Comparison of ENCODE assay signal across 16 cellular contexts in the genomic region with DNA sequence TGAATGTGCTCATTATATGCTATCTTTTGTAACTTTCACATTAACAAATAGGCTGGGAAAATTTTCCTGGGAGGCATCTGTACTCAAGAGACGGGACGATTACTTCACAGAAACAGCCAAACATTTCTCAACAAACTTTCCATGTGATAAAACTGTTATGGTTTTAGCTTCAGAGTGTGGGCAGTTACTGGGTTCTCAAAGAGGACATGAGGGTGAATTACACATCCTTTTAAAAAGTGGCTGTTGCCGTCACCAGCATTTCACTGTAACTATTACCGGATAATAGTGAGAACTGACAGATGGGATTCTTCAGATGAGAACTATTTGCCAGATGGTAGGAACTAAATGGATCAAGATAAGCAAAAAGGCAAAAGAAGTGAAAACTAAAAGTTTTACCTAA.
DNase-seq lines count a peak whose midpoint lies in the region; ATAC-seq and TF ChIP-seq lines count a peak whose summit lies in the region.
"Had no signal": no experiment of that assay in that cellular context is flagged by ENCODE, and none has a peak within 500 bp of the region (broad histone marks: within the 10 kb centered on the region; RNA-seq: fewer than 3 reads in every experiment).

No MANE protein-coding gene starts in this region.

- TF ChIP-seq POLR2A in spleen (IDR thresholded peaks at IDR 0.05) = no peak

- no peak for ATAC-seq in GM21390 (IDR thresholded peaks at IDR 0.05; ENCODE audit: unreplicated experiment)
- ATAC-seq: activated CD8-positive, alpha-beta memory T cell treated with anti-CD3 and anti-CD28 coated beads, Interleukin-2, amount 10 ng/mL, durations not matched to agents 7 days and 5 days had no signal

- no peak overlapping the region for H3K27ac ChIP-seq in GM23248
- peak overlapping the region; percentile 63 for H3K27ac ChIP-seq in left ventricle myocardium inferior (replicated peaks)
- H3K27ac ChIP-seq in spleen = peak overlapping the region in 7 of 8 donors; percentile 13 to 64 (median 62)

- no peaks in the 10 kb centered on the region for H3F3A ChIP-seq in GM23248 (ENCODE audit: insufficient read depth)

- no peak for TF ChIP-seq CTCF in cardiac fibroblast (IDR thresholded peaks at IDR 0.05; ENCODE audit: low read depth, low read length)
- TF ChIP-seq CTCF in left ventricle myocardium inferior (IDR thresholded peaks at IDR 0.05; ENCODE audit: borderline replicate concordance) = no peak
- TF ChIP-seq CTCF in spleen (IDR thresholded peaks at IDR 0.05 in 8 of 11, conservative IDR thresholded peaks at IDR 0.05 in 3 of 11) = no peak

- H3K4me3 ChIP-seq in GM23248 = no peak overlapping the region
- H3K4me3 ChIP-seq in cardiac fibroblast (replicated peaks in 1 of 2; ENCODE audit: low read depth in 2 of 2, low read length in 2 of 2) = no peak overlapping the region
- no peak overlapping the region for H3K4me3 ChIP-seq in left ventricle myocardium inferior
- no peak overlapping the region for H3K4me3 ChIP-seq in spleen
- H3K4me3 ChIP-seq: transverse colon had no signal

- no peaks in the 10 kb centered on the region for H3K4me1 ChIP-seq in GM23248 (ENCODE audit: insufficient read depth)
- peaks cover 45% of the 10 kb centered on the region for H3K4me1 ChIP-seq in left ventricle myocardium inferior
- H3K4me1 ChIP-seq in spleen = peaks cover 0 to 18% (median 2%) of the 10 kb centered on the region in 6 donors

- no peaks in the 10 kb centered on the region for H3K36me3 ChIP-seq in GM23248 (ENCODE audit: low read depth)
- H3K36me3 ChIP-seq in left ventricle myocardium inferior = no peaks in the 10 kb centered on the region
- H3K36me3 ChIP-seq in spleen = no peaks in the 10 kb centered on the region
- H3K36me3 ChIP-seq: transverse colon had no signal

- peak; percentile 35 for DNase-seq in GM23248
- peak; percentile 55 to 86 for DNase-seq in cardiac fibroblast (ENCODE audit: low read depth in 2 of 2)
- DNase-seq in left ventricle myocardium inferior = no peak
- DNase-seq in spleen = no peak
- no peak for DNase-seq in AML-193 (lab: John Stamatoyannopoulos, UW)
- no peak for DNase-seq in T1000 (lab: John Stamatoyannopoulos, UW)
- DNase-seq in effector CD4-positive, alpha-beta T cell = no peak
- DNase-seq: activated CD4-positive, CD25-positive, alpha-beta regulatory T cell; activated CD8-positive, alpha-beta memory T cell treated with anti-CD3 and anti-CD28 coated beads, Interleukin-2, amount 10 ng/mL, durations not matched to agents 7 days and 5 days; effector memory CD4-positive, alpha-beta T cell; kidney glomerular epithelial cell; NCI-H187 treated with DMSO at 0.1 percent for 48 hours; NCI-H748 treated with DMSO at 0.1 percent for 48 hours; SW 1271; transverse colon had no signal

- intact Hi-C loops in left ventricle myocardium inferior (cut with micrococcal nuclease) (no loop called here), spleen (cut with DNase I; ENCODE audit: low total_unique reads) (no loop called here)

- no peaks in the 10 kb centered on the region for H4K20me1 ChIP-seq in GM23248 (ENCODE audit: insufficient read depth)

- no peak overlapping the region for H3K4me2 ChIP-seq in GM23248 (ENCODE audit: unreplicated experiment)

- in situ Hi-C loops in GM23248 (cut with MboI) = no loop called here

- no peak overlapping the region for H2AFZ ChIP-seq in GM23248

- H3K9ac ChIP-seq in GM23248 = no peak overlapping the region

- peaks cover 88% of the 10 kb centered on the region for H3K79me2 ChIP-seq in GM23248 (ENCODE audit: insufficient read depth)

- H3K9me2 ChIP-seq in GM23248 (ENCODE audit: insufficient read depth) = no peaks in the 10 kb centered on the region

- H3K9me3 ChIP-seq in GM23248 (ENCODE audit: low read depth) (no peaks in the 10 kb centered on the region), left ventricle myocardium inferior (replicated peaks) (no peaks in the 10 kb centered on the region), spleen (no peaks in the 10 kb centered on the region)
- H3K9me3 ChIP-seq: transverse colon had no signal

- H3K27me3 ChIP-seq in GM23248 (replicated peaks; ENCODE audit: insufficient read depth) (no peaks in the 10 kb centered on the region), left ventricle myocardium inferior (ENCODE audit: low read depth) (no peaks in the 10 kb centered on the region), spleen (replicated peaks in 1 of 7) (no peaks in the 10 kb centered on the region)
- H3K27me3 ChIP-seq: transverse colon had no signal

- WGBS in GM23248 (ENCODE audit: low coverage in 1 of 2, low lambda C conversion rate in 2 of 2, missing lambda C conversion rate in 2 of 2), 2 experiments = 73 to 75% methylated on average over 4 of the region's 4 CpGs
- WGBS in spleen, 5 donors = 47 to 74% (median 56%) methylated on average over 4 of the region's 4 CpGs

Comparison
In these comparisons a context has a peak if more than half of its experiments do, and no peak if none do; other contexts are left out.
1. DNase-seq: peak in GM23248 (single experiment) and cardiac fibroblast (2 of 2); none in left ventricle myocardium inferior (single experiment), spleen (single experiment), AML-193 (0 of 2), T1000 (single experiment) and effector CD4-positive, alpha-beta T cell (single experiment).